Comparison of ENCODE assay signal across 10 cellular contexts in genomic region chr9:114163517-114163924, GRCh38. TPM values are rescaled to one million over a fixed set of nuclear protein-coding genes. Genes with fewer than 3 reads are reported as not detected.
A peak's percentile ranks its signal among the peaks of the same experiment; 100 is the strongest.
DNase-seq lines count a peak whose midpoint lies in the region; ATAC-seq, FAIRE-seq and TF ChIP-seq lines count a peak whose summit lies in the region.
"Had no signal": no experiment of that assay in that cellular context is flagged by ENCODE, and none has a peak within 500 bp of the region (broad histone marks: within the 10 kb centered on the region; RNA-seq: fewer than 3 reads in every experiment).

No MANE protein-coding gene starts in this region.

- H3K36me3 Mint-ChIP-seq in HFFc6 (ENCODE audit: low read depth) = peaks cover 8% of the 10 kb centered on the region

- peaks cover 84% of the 10 kb centered on the region for H4K20me1 ChIP-seq in smooth muscle cell (ENCODE audit: low read depth)

- ATAC-seq in HG02623 (IDR thresholded peaks at IDR 0.05; ENCODE audit: unreplicated experiment) = no peak
- ATAC-seq in HG02970 (IDR thresholded peaks at IDR 0.05; ENCODE audit: low FRiP score, unreplicated experiment) = no peak

- peak overlapping the region; percentile 73 for H3K4me3 Mint-ChIP-seq in HFFc6

- H3K27ac ChIP-seq in smooth muscle cell (ENCODE audit: low read depth) = peak overlapping the region; percentile 57

- H3K9me3 ChIP-seq in smooth muscle cell (replicated peaks; ENCODE audit: low read depth) = no peaks in the 10 kb centered on the region
- H3K9me3 ChIP-seq: esophagus muscularis mucosa had no signal

- peaks cover 26% of the 10 kb centered on the region for H3K4me1 ChIP-seq in smooth muscle cell (ENCODE audit: low read depth)

- H3K4me1 Mint-ChIP-seq in HFFc6 (ENCODE audit: low read depth) = peaks cover 56% of the 10 kb centered on the region

- 18% methylated on average over 13 of the region's 13 CpGs for WGBS in smooth muscle cell (ENCODE audit: low lambda C conversion rate)

- FAIRE-seq in GM19239 (lab: Jason Lieb, UNC) = no peak

- H3K27me3 ChIP-seq in smooth muscle cell (ENCODE audit: low read depth) = no peaks in the 10 kb centered on the region

- H3K36me3 ChIP-seq in smooth muscle cell (ENCODE audit: low read depth) = no peaks in the 10 kb centered on the region
- H3K36me3 ChIP-seq: esophagus muscularis mucosa had no signal

- H3K4me2 ChIP-seq in smooth muscle cell = peak overlapping the region; percentile 79

- peak overlapping the region; percentile 79 for H3K27ac Mint-ChIP-seq in HFFc6

- no peak overlapping the region for H3K9ac ChIP-seq in smooth muscle cell (ENCODE audit: low read depth)

- TF ChIP-seq CTCF in HFFc6 (IDR thresholded peaks at IDR 0.05) = no peak
- TF ChIP-seq CTCF in smooth muscle cell (IDR thresholded peaks at IDR 0.05; ENCODE audit: borderline replicate concordance, insufficient read depth, poor library complexity, severe bottlenecking) = no peak

- no peak overlapping the region for H3K4me3 ChIP-seq in smooth muscle cell

- peaks cover 73% of the 10 kb centered on the region for H3K79me2 ChIP-seq in smooth muscle cell (ENCODE audit: low read depth)

- no peaks in the 10 kb centered on the region for H3K9me3 Mint-ChIP-seq in HFFc6

- peaks cover 4% of the 10 kb centered on the region for H3F3A ChIP-seq in smooth muscle cell (ENCODE audit: low read depth)

- no peak overlapping the region for H2AFZ ChIP-seq in smooth muscle cell (ENCODE audit: low read depth)

- no peaks in the 10 kb centered on the region; the same call in 1 of the 2 replicates for H3K27me3 Mint-ChIP-seq in HFFc6 (ENCODE audit: insufficient read depth)

- DNase-seq in HFFc6 (peak; percentile 39), amniotic epithelial cell (ENCODE audit: low read depth) (peak; percentile 43), iPS-NIHi7 (ENCODE audit: extremely low spot score) (peak; percentile 65), smooth muscle cell (lab: John Stamatoyannopoulos, UW; ENCODE audit: unreplicated experiment) (no peak), GM19239 (ENCODE audit: insufficient read length, low spot score) (no peak), activated gamma-delta T cell treated with Interleukin-2 at 50 U/mL for 16 hours (no peak)
- DNase-seq: stimulated activated CD4-positive, alpha-beta T cell treated with anti-CD3 and anti-CD28 coated beads, Interleukin-4, amount 100 ng/mL, for 24 hours had no signal

RNA-seq across cellular contexts. Expression of gene COL27A1, which starts 8.2 kb away (rescaled TPM):
- total RNA-seq in HFFc6 (2021; fragmentation: NEBNext Ultra II Directional; extraction: Animal tissue kit (Norgen Biotek cat#: 25700)) = 10 to 100 TPM; 22.2 to 24.1 (median 23.4) TPM
- 18.1 and 20.7 TPM in 2 replicates for total RNA-seq in smooth muscle cell
- 19.9 and 33.5 TPM in 2 replicates for polyA plus RNA-seq in smooth muscle cell

Comparison
In these comparisons a context has a peak if more than half of its experiments do, and no peak if none do; other contexts are left out.
1. DNase-seq: peak in HFFc6 (single experiment), amniotic epithelial cell (single experiment) and iPS-NIHi7 (single experiment); none in smooth muscle cell (single experiment), GM19239 (single experiment) and activated gamma-delta T cell treated with Interleukin-2 at 50 U/mL for 16 hours (single experiment).